ENCODE assay signal across 13 cellular contexts in the genomic region with DNA sequence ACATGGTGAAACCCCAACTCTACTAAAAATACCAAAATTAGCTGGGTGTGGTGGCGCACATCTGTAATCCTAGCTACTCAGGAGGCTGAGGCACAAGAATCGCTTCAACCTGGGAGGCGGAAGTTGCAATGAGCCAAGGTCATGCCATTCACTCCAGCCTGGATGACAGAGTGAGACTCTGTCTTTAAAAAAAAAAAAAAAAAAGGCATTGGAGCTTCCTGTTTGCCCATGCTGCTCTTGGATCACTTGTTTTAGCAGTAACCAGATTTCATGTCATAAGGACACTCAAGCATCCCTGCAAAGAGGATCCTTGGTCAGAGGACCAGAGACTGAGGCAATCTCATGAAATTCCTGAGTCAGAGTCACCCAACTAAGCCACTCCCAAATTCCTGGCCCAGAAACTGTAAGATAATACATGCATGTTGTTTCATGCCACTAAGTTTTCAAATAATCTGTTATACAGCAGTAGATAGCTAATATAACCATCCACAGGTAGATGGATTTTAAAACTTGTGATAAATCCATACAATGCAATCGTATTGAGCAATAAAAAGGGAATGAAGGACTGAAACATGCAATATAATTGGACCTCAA.
DNase-seq lines count a peak whose midpoint lies in the region; ATAC-seq, FAIRE-seq and TF ChIP-seq lines count a peak whose summit lies in the region.
"Had no signal": no experiment of that assay in that cellular context is flagged by ENCODE, and none has a peak within 500 bp of the region (broad histone marks: within the 10 kb centered on the region; RNA-seq: fewer than 3 reads in every experiment).

No MANE protein-coding gene starts in this region.

- peak; percentile 51 for DNase-seq in H4 (ENCODE audit: low spot score)
- peak; percentile 64 for DNase-seq in RWPE1 (ENCODE audit: low spot score)
- peak; percentile 97 for DNase-seq in fibroblast of the aortic adventitia (ENCODE audit: low read depth)
- DNase-seq in small intestine: peak; percentile 2
- DNase-seq in tibial artery: no peak
- DNase-seq: activated CD4-positive, alpha-beta memory T cell treated with anti-CD3 and anti-CD28 coated beads, Interleukin-2, amount 10 ng/mL, durations not matched to agents 7 days and 5 days; aorta; naive thymus-derived CD4-positive, alpha-beta T cell; NCI-H1048; Peyer's patch had no signal

- H3K27ac ChIP-seq in RWPE1: peak overlapping the region; percentile 87
- H3K27ac ChIP-seq in small intestine (ENCODE audit: low read depth in 1 of 2, low read length in 1 of 2): no peak overlapping the region
- H3K27ac ChIP-seq in tibial artery: no peak overlapping the region
- H3K27ac ChIP-seq: Peyer's patch, suprapubic skin had no signal

- no peak for FAIRE-seq in small intestine (lab: Jason Lieb, UNC)

- CTCF ChIA-PET in RWPE1 (lab: Yijun Ruan, JAX): interaction anchor here (0.7 kb wide), 1 partner anchor 1009 kb away, joined by 3 read pairs; no protein-coding TSS in a partner anchor

- no peaks in the 10 kb centered on the region for H3K9me3 ChIP-seq in small intestine (ENCODE audit: control insufficient read depth, low read depth)
- H3K9me3 ChIP-seq in tibial artery: no peaks in the 10 kb centered on the region
- H3K9me3 ChIP-seq: Peyer's patch, suprapubic skin had no signal

- whole genome bisulfite sequencing in small intestine, 3 donors: 78 to 88% (median 85%) methylated on average over 4 of the region's 4 CpGs

- ATAC-seq in GM18870 (IDR thresholded peaks at IDR 0.05; ENCODE audit: unreplicated experiment) (no peak), HG03039 (IDR thresholded peaks at IDR 0.05; ENCODE audit: unreplicated experiment) (no peak)
- ATAC-seq: naive thymus-derived CD4-positive, alpha-beta T cell had no signal

- peaks cover 0 to 2% of the 10 kb centered on the region in 2 donors for H3K36me3 ChIP-seq in small intestine (ENCODE audit: control insufficient read depth in 2 of 2, insufficient read depth in 2 of 2, low read length in 2 of 2)
- peaks cover 0 to 6% (median 4%) of the 10 kb centered on the region in 3 donors for H3K36me3 ChIP-seq in tibial artery

- POLR2A ChIA-PET in RWPE1 (lab: Yijun Ruan, JAX; ENCODE audit: low non-redundant PET): no interaction called here

- H3K4me1 ChIP-seq in small intestine (ENCODE audit: control insufficient read depth in 2 of 2, insufficient read depth in 1 of 2, low read depth in 1 of 2, low read length in 1 of 2) (no peaks in the 10 kb centered on the region), tibial artery (peaks cover 0 to 21% (median 11%) of the 10 kb centered on the region in 4 donors)

- TF ChIP-seq CTCF in RWPE1 (conservative IDR thresholded peaks at IDR 0.05; ENCODE audit: low read depth): no peak
- TF ChIP-seq CTCF in fibroblast of the aortic adventitia (IDR thresholded peaks at IDR 0.05; ENCODE audit: insufficient read depth, low read length): no peak
- no peak for TF ChIP-seq CTCF in tibial artery (IDR thresholded peaks at IDR 0.05)

- no peaks in the 10 kb centered on the region for H3K27me3 ChIP-seq in small intestine (ENCODE audit: control insufficient read depth in 2 of 2, insufficient read depth in 2 of 2, low read length in 2 of 2)
- H3K27me3 ChIP-seq in tibial artery: no peaks in the 10 kb centered on the region
- H3K27me3 ChIP-seq: Peyer's patch, suprapubic skin had no signal

- H3K4me3 ChIP-seq in fibroblast of the aortic adventitia (ENCODE audit: low read depth, low read length) (no peak overlapping the region), small intestine (ENCODE audit: low read depth in 1 of 2, low read length in 2 of 2) (no peak overlapping the region), tibial artery (no peak overlapping the region)
- H3K4me3 ChIP-seq: Peyer's patch, suprapubic skin had no signal

- intact Hi-C loops in tibial artery (cut with DNase I; ENCODE audit: low total_unique reads): no loop called here

Comparison
In these comparisons a context has a peak if more than half of its experiments do, and no peak if none do; other contexts are left out.
1. DNase-seq: peak in H4 (single experiment), RWPE1 (single experiment), fibroblast of the aortic adventitia (single experiment) and small intestine (single experiment); none in tibial artery (0 of 2).